In genomic region chr6:87932361-87932760, GRCh38 we compare ENCODE assay signal across 24 cellular contexts.
"Had no signal": no experiment of that assay in that cellular context is flagged by ENCODE, and none has a peak within 500 bp of the region (broad histone marks: within the 10 kb centered on the region; RNA-seq: fewer than 3 reads in every experiment).

No MANE protein-coding gene starts in this region.

- H3K36me3 Mint-ChIP-seq: activated naive CD8-positive, alpha-beta T cell treated with anti-CD3 and anti-CD28 coated beads for 36 hours; natural killer cell treated with Interleukin-12 subunit alpha and Interleukin-12 subunit beta and Interleukin-15 and Interleukin-18, amount 100 ng/mL, for 72 hours had no signal

- H3K27me3 ChIP-seq: body of pancreas had no signal

- DNase-seq: activated B cell treated with CpG ODN at 0.5 μM for 24 hours; activated CD4-positive, alpha-beta T cell treated with anti-CD3 and anti-CD28 coated beads for 48 hours; activated CD8-positive, alpha-beta memory T cell treated with anti-CD3 and anti-CD28 coated beads, Interleukin-2, amount 50 U/mL, for 4 hours; activated CD8-positive, alpha-beta T cell treated with anti-CD3 and anti-CD28 coated beads, Interleukin-2, amount 10 ng/mL, durations not matched to agents 7 days and 5 days; activated gamma-delta T cell treated with Interleukin-2 at 50 U/mL for 16 hours; activated naive CD8-positive, alpha-beta T cell treated with anti-CD3 and anti-CD28 coated beads for 36 hours; activated T-cell treated with anti-CD3 and anti-CD28 coated beads, Interleukin-2, amount 50 U/mL, for 48 hours; amygdala; body of pancreas; caudate nucleus; hippocampal formation; kidney glomerular epithelial cell; left ventricle myocardium superior; mesenchymal stem cell; occipital lobe; stimulated activated CD4-positive, alpha-beta T cell treated with anti-CD3 and anti-CD28 coated beads, Interleukin-4, amount 100 ng/mL, for 24 hours; stimulated activated naive CD4-positive, alpha-beta T cell treated with Interleukin-2 at 50 U/mL for 16 hours; substantia nigra; T-helper 17 cell; trophoblast cell had no signal

- H3K27ac Mint-ChIP-seq: activated B cell treated with CpG ODN at 0.5 μM for 24 hours; activated CD8-positive, alpha-beta T cell treated with anti-CD3 and anti-CD28 coated beads, Interleukin-2, amount 10 ng/mL, durations not matched to agents 7 days and 5 days; activated naive CD8-positive, alpha-beta T cell treated with anti-CD3 and anti-CD28 coated beads for 36 hours; natural killer cell treated with Interleukin-12 subunit alpha and Interleukin-12 subunit beta and Interleukin-15 and Interleukin-18, amount 100 ng/mL, for 72 hours; T-helper 17 cell had no signal

- H3K27me3 Mint-ChIP-seq: activated B cell treated with CpG ODN at 0.5 μM for 24 hours; activated naive CD8-positive, alpha-beta T cell treated with anti-CD3 and anti-CD28 coated beads for 36 hours had no signal

- H3K4me3 Mint-ChIP-seq: activated B cell treated with CpG ODN at 0.5 μM for 24 hours; activated CD8-positive, alpha-beta T cell treated with anti-CD3 and anti-CD28 coated beads, Interleukin-2, amount 10 ng/mL, durations not matched to agents 7 days and 5 days; activated naive CD8-positive, alpha-beta T cell treated with anti-CD3 and anti-CD28 coated beads for 36 hours; natural killer cell treated with Interleukin-12 subunit alpha and Interleukin-12 subunit beta and Interleukin-15 and Interleukin-18, amount 100 ng/mL, for 72 hours; T-helper 17 cell had no signal

- ATAC-seq: activated CD8-positive, alpha-beta T cell treated with anti-CD3 and anti-CD28 coated beads, Interleukin-2, amount 10 ng/mL, durations not matched to agents 7 days and 5 days; body of pancreas; left ventricle myocardium superior; natural killer cell treated with Interleukin-12 subunit alpha and Interleukin-12 subunit beta and Interleukin-15 and Interleukin-18, amount 100 ng/mL, for 72 hours; T-helper 17 cell had no signal

- H3K4me1 ChIP-seq: body of pancreas had no signal

- H3K9me3 ChIP-seq: body of pancreas had no signal

- H3K9me3 Mint-ChIP-seq: activated B cell treated with CpG ODN at 0.5 μM for 24 hours; activated naive CD8-positive, alpha-beta T cell treated with anti-CD3 and anti-CD28 coated beads for 36 hours; natural killer cell treated with Interleukin-12 subunit alpha and Interleukin-12 subunit beta and Interleukin-15 and Interleukin-18, amount 100 ng/mL, for 72 hours had no signal

- H3K4me3 ChIP-seq: body of pancreas had no signal

- H3K4me1 Mint-ChIP-seq: activated naive CD8-positive, alpha-beta T cell treated with anti-CD3 and anti-CD28 coated beads for 36 hours had no signal

- H3K27ac ChIP-seq: body of pancreas had no signal

- FAIRE-seq: colon, endometrium, TTC549 had no signal
